In genomic region chr3:94686208-94686607, GRCh38 we compare ENCODE assay signal across 24 cellular contexts.
"Had no signal": no experiment of that assay in that cellular context is flagged by ENCODE, and none has a peak within 500 bp of the region (broad histone marks: within the 10 kb centered on the region; RNA-seq: fewer than 3 reads in every experiment).

No MANE protein-coding gene starts in this region.

- DNase-seq: naive thymus-derived CD8-positive, alpha-beta T cell; occipital lobe; ovary; posterior cingulate gyrus; psoas muscle; right cardiac atrium; right lobe of liver; sigmoid colon; small intestine; stimulated activated CD4-positive, alpha-beta T cell treated with anti-CD3 and anti-CD28 coated beads, Interleukin-15, amount 100 ng/mL, for 24 hours; stimulated activated CD4-positive, alpha-beta T cell treated with anti-CD3 and anti-CD28 coated beads, Interleukin-2, amount 100 ng/mL, for 24 hours; stimulated activated CD4-positive, alpha-beta T cell treated with anti-CD3 and anti-CD28 coated beads, Interleukin-2, amount 100 ng/mL, for 48 hours; stimulated activated CD4-positive, alpha-beta T cell treated with anti-CD3 and anti-CD28 coated beads, Interleukin-4, amount 100 ng/mL, for 24 hours; stimulated activated naive B cell treated with anti-CD40 and anti-IgM and Interleukin-4, amounts not matched to agents 10 μg/mL and 1 μg/mL and 100 μg/mL, for 72 hours; stimulated activated naive CD4-positive, alpha-beta T cell treated with Interleukin-2 at 50 U/mL for 16 hours; stomach; thyroid gland; trophoblast cell; upper lobe of left lung had no signal

- H3K4me3 ChIP-seq: neural progenitor cell, ovary, psoas muscle, right lobe of liver, sigmoid colon, stomach, thoracic aorta, thyroid gland, tibial nerve, upper lobe of left lung, vagina had no signal

- FAIRE-seq: small intestine, urothelium cell line had no signal

- H3K36me3 ChIP-seq: neural progenitor cell, ovary, right lobe of liver, sigmoid colon, stomach, thoracic aorta, thyroid gland, tibial nerve, upper lobe of left lung, vagina had no signal

- H3K27me3 ChIP-seq: neural progenitor cell, ovary, right lobe of liver, sigmoid colon, stomach, thyroid gland, tibial nerve, upper lobe of left lung, vagina had no signal
